12 cellular contexts compared by ENCODE assay signal in the genomic region with DNA sequence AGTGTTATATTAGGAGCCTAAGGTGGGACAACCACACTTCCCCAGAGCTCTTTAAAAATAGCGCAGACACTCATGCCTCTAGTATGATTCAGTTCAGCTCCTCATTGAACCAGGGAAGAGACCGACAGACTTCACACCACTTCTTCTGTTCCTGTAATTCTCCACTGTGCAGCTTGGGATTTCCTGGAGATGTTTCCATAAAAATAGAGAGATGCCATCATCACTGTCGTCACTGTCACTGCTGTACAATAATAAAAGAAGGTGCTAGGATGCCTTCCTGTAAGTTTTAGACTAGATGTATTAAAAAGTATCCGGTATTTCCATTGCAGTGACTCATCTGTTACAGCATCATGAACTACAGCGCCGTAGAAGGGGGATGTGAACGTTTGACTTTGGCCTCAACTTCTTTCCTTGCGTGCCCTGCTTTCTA.
A peak's percentile ranks its signal among the peaks of the same experiment; 100 is the strongest.
DNase-seq lines count a peak whose midpoint lies in the region; ATAC-seq and TF ChIP-seq lines count a peak whose summit lies in the region.
"Had no signal": no experiment of that assay in that cellular context is flagged by ENCODE, and none has a peak within 500 bp of the region (broad histone marks: within the 10 kb centered on the region; RNA-seq: fewer than 3 reads in every experiment).

No MANE protein-coding gene starts in this region.

- H4K5ac ChIP-seq in H9 (ENCODE audit: insufficient read length, low read depth, low read length): no peak overlapping the region

- no peak overlapping the region for H3T11ph ChIP-seq in H9 (ENCODE audit: low read length)

- no peak overlapping the region for H3K14ac ChIP-seq in H9 (ENCODE audit: insufficient read depth, low read length)

- peak; percentile 36 for DNase-seq in activated CD4-positive, alpha-beta T cell treated with anti-CD3 and anti-CD28 coated beads for 36 hours
- DNase-seq in activated CD4-positive, alpha-beta T cell treated with anti-CD3 and anti-CD28 coated beads, Interleukin-2, amount 50 U/mL, for 4 hours: no peak
- DNase-seq in T-helper 17 cell (no peak), left cardiac atrium (no peak), superior temporal gyrus (ENCODE audit: extremely low spot score) (peak; percentile 73), NCI-H2107 (lab: John Stamatoyannopoulos, UW) (no peak), right lobe of liver (no peak), H9 (no peak)
- DNase-seq: foreskin keratinocyte, NCI-H226 had no signal

- H2AFZ ChIP-seq in H9 (ENCODE audit: low read length): no peak overlapping the region

- H3K79me2 ChIP-seq in H9 (ENCODE audit: insufficient read depth, low read length): no peaks in the 10 kb centered on the region

- H3K27ac ChIP-seq in right lobe of liver: no peak overlapping the region
- H3K27ac ChIP-seq in H9 (ENCODE audit: insufficient read length, low read depth, low read length): no peak overlapping the region
- H3K27ac ChIP-seq: A549, foreskin keratinocyte had no signal

- H4K8ac ChIP-seq in H9 (replicated peaks; ENCODE audit: insufficient read length, low read depth, low read length): no peak overlapping the region

- no peak overlapping the region for H3K23ac ChIP-seq in H9 (ENCODE audit: insufficient read length, low read depth, low read length)

- no peaks in the 10 kb centered on the region for H3K9me3 Mint-ChIP-seq in activated CD4-positive, alpha-beta T cell treated with anti-CD3 and anti-CD28 coated beads for 36 hours (ENCODE audit: low read depth)
- H3K9me3 Mint-ChIP-seq in H9: no peaks in the 10 kb centered on the region

- H2BK5ac ChIP-seq in H9 (ENCODE audit: insufficient read length, low read length): no peak overlapping the region

- intact Hi-C loops in activated CD4-positive, alpha-beta T cell treated with anti-CD3 and anti-CD28 coated beads for 36 hours (cut with DNase I, micrococcal nuclease): loop anchor here (5.0 to 10.0 kb wide), 4 partner anchors 181 to 621 kb away; a partner anchor contains a TSS
- intact Hi-C loops in left cardiac atrium (cut with DNase I) (loop anchor here in 1 of 2 donors (10.0 kb wide), 1 partner anchor 109 kb away; a partner anchor contains a TSS), right lobe of liver (cut with DNase I) (no loop called here)

- no peak overlapping the region for H3K9ac ChIP-seq in H9 (ENCODE audit: extremely low read depth, insufficient read length, low read length)

- H4K91ac ChIP-seq in H9 (ENCODE audit: insufficient read length, low read depth, low read length): no peak overlapping the region

- no peak overlapping the region for H3K56ac ChIP-seq in H9 (ENCODE audit: insufficient read length, low read depth, low read length)

- H3K27me3 ChIP-seq in right lobe of liver (no peaks in the 10 kb centered on the region), H9 (ENCODE audit: insufficient read depth, low read length) (no peaks in the 10 kb centered on the region; the same call in 1 of the 2 replicates)

- H3K4me2 ChIP-seq in H9 (ENCODE audit: insufficient read depth, insufficient read length, low read length): no peak overlapping the region
- H3K4me2 ChIP-seq: A549 had no signal

- no peak for TF ChIP-seq CTCF in right lobe of liver (IDR thresholded peaks at IDR 0.05)
- no peak for TF ChIP-seq CTCF in H9 (conservative IDR thresholded peaks at IDR 0.05)

- TF ChIP-seq POLR2A in right lobe of liver (IDR thresholded peaks at IDR 0.05): no peak

- no peak overlapping the region for H3K4ac ChIP-seq in H9 (ENCODE audit: low read depth, low read length)

- no peak overlapping the region for H2BK20ac ChIP-seq in H9 (ENCODE audit: low read depth, low read length, poor library complexity, severe bottlenecking)

- H3K4me1 Mint-ChIP-seq in activated CD4-positive, alpha-beta T cell treated with anti-CD3 and anti-CD28 coated beads for 36 hours: peaks cover 72% of the 10 kb centered on the region
- H3K4me1 Mint-ChIP-seq in T-helper 17 cell: peaks cover 60% of the 10 kb centered on the region
- peaks cover 17 to 21% of the 10 kb centered on the region in 2 experiments for H3K4me1 Mint-ChIP-seq in H9

- CTCF ChIA-PET in activated CD4-positive, alpha-beta T cell treated with anti-CD3 and anti-CD28 coated beads for 36 hours (lab: Charles Lee): interaction anchor here (0.6 to 4.7 kb wide), 5 partner anchors 22 to 711 kb away, joined by 3 to 30 read pairs (median 4); no protein-coding TSS in a partner anchor

- H3K9me3 ChIP-seq in T-helper 17 cell (ENCODE audit: control insufficient read depth, low read length, poor library complexity, severe bottlenecking): no peaks in the 10 kb centered on the region
- H3K9me3 ChIP-seq in right lobe of liver: no peaks in the 10 kb centered on the region
- H3K9me3 ChIP-seq in H9 (ENCODE audit: control insufficient read depth, low read depth, low read length): no peaks in the 10 kb centered on the region
- H3K9me3 ChIP-seq: A549, HAP-1 had no signal

- no peaks in the 10 kb centered on the region for H3K4me1 ChIP-seq in right lobe of liver
- no peaks in the 10 kb centered on the region for H3K4me1 ChIP-seq in H9 (ENCODE audit: insufficient read depth, low read length)
- H3K4me1 ChIP-seq: A549, foreskin keratinocyte, HAP-1 had no signal

- H2BK15ac ChIP-seq in H9 (ENCODE audit: low read depth, low read length): no peak overlapping the region

- H3K79me1 ChIP-seq in H9 (ENCODE audit: insufficient read depth, low read depth, low read length, poor library complexity, severe bottlenecking): no peaks in the 10 kb centered on the region

- no peak overlapping the region for H2BK12ac ChIP-seq in H9 (ENCODE audit: insufficient read length, low read depth, low read length)

- WGBS in right lobe of liver (ENCODE audit: insufficient coverage, low coverage, low lambda C conversion rate, missing lambda C conversion rate): 71% methylated on average over 8 of the region's 8 CpGs
- WGBS in H9 (ENCODE audit: extremely low coverage, insufficient read length, low lambda C conversion rate): no CpG with 5 or more reads among the region's 8 CpGs

- no peak overlapping the region for H3K18ac ChIP-seq in H9 (ENCODE audit: insufficient read length, low read depth, low read length)

- H3K23me2 ChIP-seq in H9 (ENCODE audit: insufficient read length, low read depth, low read length, poor library complexity, severe bottlenecking): no peaks in the 10 kb centered on the region

- no peak overlapping the region for H2AK5ac ChIP-seq in H9 (ENCODE audit: insufficient read length, low read length)

- H3K27me3 Mint-ChIP-seq in activated CD4-positive, alpha-beta T cell treated with anti-CD3 and anti-CD28 coated beads for 36 hours: no peaks in the 10 kb centered on the region
- H3K27me3 Mint-ChIP-seq in T-helper 17 cell (no peaks in the 10 kb centered on the region), H9 (ENCODE audit: low read depth) (peaks cover 16% of the 10 kb centered on the region)

- peak overlapping the region; percentile 91 for H3K27ac Mint-ChIP-seq in activated CD4-positive, alpha-beta T cell treated with anti-CD3 and anti-CD28 coated beads for 36 hours
- H3K27ac Mint-ChIP-seq in T-helper 17 cell: peak overlapping the region; percentile 99
- H3K27ac Mint-ChIP-seq in H9: no peak overlapping the region

- H4K20me1 ChIP-seq in H9 (ENCODE audit: control insufficient read depth, insufficient read depth, insufficient read length): no peaks in the 10 kb centered on the region

- H3K36me3 ChIP-seq in right lobe of liver: no peaks in the 10 kb centered on the region
- H3K36me3 ChIP-seq: HAP-1 had no signal

- H3K36me3 Mint-ChIP-seq in activated CD4-positive, alpha-beta T cell treated with anti-CD3 and anti-CD28 coated beads for 36 hours (ENCODE audit: low read depth): peaks cover 5% of the 10 kb centered on the region
- H3K36me3 Mint-ChIP-seq in T-helper 17 cell (ENCODE audit: low read depth): no peaks in the 10 kb centered on the region
- H3K36me3 Mint-ChIP-seq in H9 (ENCODE audit: insufficient read depth in 1 of 3, low read depth in 3 of 3): peaks cover 0 to under 1% (median 0%) of the 10 kb centered on the region in 3 experiments; a peak in 1 of 7 replicates

- peak overlapping the region; percentile 72 for H3K4me3 Mint-ChIP-seq in activated CD4-positive, alpha-beta T cell treated with anti-CD3 and anti-CD28 coated beads for 36 hours
- H3K4me3 Mint-ChIP-seq in T-helper 17 cell (peak overlapping the region; percentile 94), H9 (no peak overlapping the region)

- peak; percentile 30 for ATAC-seq in activated CD4-positive, alpha-beta T cell treated with anti-CD3 and anti-CD28 coated beads for 36 hours
- ATAC-seq in T-helper 17 cell (no peak), left cardiac atrium (peak; percentile 39 to 60), right lobe of liver (no peak)
- ATAC-seq: A549, foreskin keratinocyte had no signal

- H2BK120ac ChIP-seq in H9 (ENCODE audit: low read depth, low read length, poor library complexity, severe bottlenecking): no peak overlapping the region

- POLR2A ChIA-PET in activated CD4-positive, alpha-beta T cell treated with anti-CD3 and anti-CD28 coated beads for 36 hours (lab: Charles Lee): interaction anchor here (0.9 to 1.9 kb wide), 2 partner anchors 27 to 48 kb away, joined by 3 to 5 read pairs; no protein-coding TSS in a partner anchor

- H3K4me3 ChIP-seq in right lobe of liver: no peak overlapping the region
- H3K4me3 ChIP-seq: A549, HAP-1 had no signal

Comparison
In these comparisons a context has a peak if more than half of its experiments do, and no peak if none do; other contexts are left out.
1. DNase-seq: peak in activated CD4-positive, alpha-beta T cell treated with anti-CD3 and anti-CD28 coated beads for 36 hours (single experiment) and superior temporal gyrus (single experiment); none in activated CD4-positive, alpha-beta T cell treated with anti-CD3 and anti-CD28 coated beads, Interleukin-2, amount 50 U/mL, for 4 hours (0 of 2), T-helper 17 cell (0 of 3), left cardiac atrium (single experiment), NCI-H2107 (single experiment), right lobe of liver (0 of 3) and H9 (single experiment).
2. ATAC-seq: peak in activated CD4-positive, alpha-beta T cell treated with anti-CD3 and anti-CD28 coated beads for 36 hours (single experiment) and left cardiac atrium (2 of 2); none in T-helper 17 cell (single experiment) and right lobe of liver (0 of 4).
3. H3K27ac Mint-ChIP-seq: peak in activated CD4-positive, alpha-beta T cell treated with anti-CD3 and anti-CD28 coated beads for 36 hours (single experiment) and T-helper 17 cell (single experiment); none in H9 (0 of 3).
4. H3K4me3 Mint-ChIP-seq: peak in activated CD4-positive, alpha-beta T cell treated with anti-CD3 and anti-CD28 coated beads for 36 hours (single experiment) and T-helper 17 cell (single experiment); none in H9 (0 of 2).
5. intact Hi-C loops: an anchor here in activated CD4-positive, alpha-beta T cell treated with anti-CD3 and anti-CD28 coated beads for 36 hours (5.0 to 10.0 kb wide); none called in right lobe of liver.